In the genomic region with DNA sequence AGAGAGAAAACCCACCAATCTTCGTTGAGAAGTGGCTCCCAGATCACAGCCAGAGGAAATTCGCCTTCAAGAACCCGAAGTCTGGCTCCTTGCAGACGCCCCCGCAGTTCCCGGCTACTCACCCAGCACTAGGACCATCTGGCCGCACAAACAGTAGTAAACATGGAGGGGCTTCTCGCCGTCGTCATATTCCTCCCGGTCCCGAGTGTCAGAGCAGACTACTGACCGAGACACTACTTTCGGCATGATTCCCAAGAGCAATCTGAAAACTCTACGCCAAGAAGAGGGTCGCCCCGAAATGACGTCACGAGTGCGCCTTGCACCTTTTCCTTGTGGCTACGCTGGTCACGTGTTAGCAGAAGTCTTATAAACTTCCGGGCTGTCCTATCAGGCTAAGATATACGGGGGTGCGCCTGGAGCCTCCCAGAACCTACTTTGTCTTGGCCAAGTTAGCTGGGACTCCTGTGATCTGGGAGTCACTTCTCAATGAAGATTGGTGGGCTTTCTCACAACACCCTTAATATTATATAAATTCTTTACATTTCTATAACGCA, we compare ENCODE assay signal across 8 cellular contexts. TPM values are rescaled to one million over a fixed set of nuclear protein-coding genes. Genes with fewer than 3 reads are reported as not detected.
DNase-seq lines count a peak whose midpoint lies in the region; ATAC-seq and TF ChIP-seq lines count a peak whose summit lies in the region.

Gene STEEP1, minus strand, starts transcription at position 300 of the 554 bp plus-strand sequence. Its CDS starts 54 bp downstream, at position 246.

- TF ChIP-seq CTCF in Calu3 (IDR thresholded peaks at IDR 0.05; ENCODE audit: unreplicated experiment): no peak
- no peak for TF ChIP-seq CTCF in epithelial cell of esophagus (IDR thresholded peaks at IDR 0.05; ENCODE audit: insufficient read depth, low read depth, low read length, missing control alignments)

- H3K27me3 Mint-ChIP-seq in Calu3 (ENCODE audit: unreplicated experiment) (no peaks in the 10 kb centered on the region), IgD-negative memory B cell (peaks cover 1% of the 10 kb centered on the region)

- H3K9me3 Mint-ChIP-seq in Calu3 (ENCODE audit: low read depth, unreplicated experiment) (no peaks in the 10 kb centered on the region), IgD-negative memory B cell (peaks cover 0 to 3% (median 0%) of the 10 kb centered on the region in 3 donors)

- ATAC-seq in GM21528 (IDR thresholded peaks at IDR 0.05; ENCODE audit: low FRiP score, unreplicated experiment): peak; percentile 83

- peak within 1 kb of the TSS; percentile 82 for H3K27ac Mint-ChIP-seq in Calu3 (ENCODE audit: unreplicated experiment)
- H3K27ac Mint-ChIP-seq in IgD-negative memory B cell: peak within 1 kb of the TSS; percentile 75 to 95 (median 85)

- H3K27me3 ChIP-seq in mononuclear cell (ENCODE audit: insufficient read depth, low read length): no peaks in the 10 kb centered on the region

- CTCF ChIA-PET in Calu3 (lab: Charles Lee): interaction anchor here (0.5 to 0.6 kb wide), 2 partner anchors 9 to 157 kb away, joined by 4 to 5 read pairs; partner anchors contain the start of gene UBE2A

- H3K4me1 Mint-ChIP-seq in Calu3 (ENCODE audit: low read depth, unreplicated experiment) (peaks cover 20% of the 10 kb centered on the region), IgD-negative memory B cell (peaks cover 8 to 13% (median 9%) of the 10 kb centered on the region in 3 donors)

- H3K36me3 Mint-ChIP-seq in Calu3 (ENCODE audit: insufficient read depth, unreplicated experiment) (peaks cover 18% of the 10 kb centered on the region), IgD-negative memory B cell (no peaks in the 10 kb centered on the region)

- no peaks in the 10 kb centered on the region for H3K9me3 ChIP-seq in mononuclear cell (ENCODE audit: low read depth, low read length)

- BruUV-seq in Calu3 (replicated peaks; lab: Mats Ljungman, UMichigan): no TSS peak

- intact Hi-C loops in Calu3 (cut with micrococcal nuclease; ENCODE audit: unreplicated experiment): no loop called here

- H3K4me1 ChIP-seq in mononuclear cell (ENCODE audit: insufficient read depth, low read length): peaks cover 12% of the 10 kb centered on the region

- DNase-seq in Calu3 (peak; percentile 86), OCI-M1 (lab: John Stamatoyannopoulos, UW) (peak; percentile 95), activated T-cell treated with anti-CD3 and anti-CD28 coated beads for 1 hour (ENCODE audit: low read depth) (peak; percentile 75), epithelial cell of esophagus (ENCODE audit: low read depth) (peak; percentile 91)
- peak; percentile 63 to 81 for DNase-seq in stimulated activated CD8-positive, alpha-beta memory T cell treated with anti-CD3 and anti-CD28 coated beads, Interleukin-2, amount 100 ng/mL, for 48 hours (ENCODE audit: low read depth in 2 of 2)

- H3K4me3 Mint-ChIP-seq in Calu3 (ENCODE audit: low read depth, unreplicated experiment) (peak within 1 kb of the TSS; percentile 77), IgD-negative memory B cell (peak within 1 kb of the TSS; percentile 86 to 96 (median 92))

- H3K4me3 ChIP-seq in epithelial cell of esophagus (ENCODE audit: low read length): peak within 1 kb of the TSS; percentile 71
- peak within 1 kb of the TSS; percentile 64 for H3K4me3 ChIP-seq in mononuclear cell (ENCODE audit: low read length)

RNA-seq across cellular contexts. Expression of gene STEEP1, which starts in this region (rescaled TPM):
- 30.4 and 36.8 TPM in 2 replicates for total RNA-seq in Calu3 (2022)
- polyA plus RNA-seq in IgD-negative memory B cell: 24.0 TPM
- total RNA-seq in mononuclear cell: 38.3 TPM

Comparison
In these comparisons a context has a peak if more than half of its experiments do, and no peak if none do; other contexts are left out.
1. Peak in every context shown above with its lines: DNase-seq, ATAC-seq and H3K4me3 ChIP-seq.